Comparison of ENCODE assay signal across 15 cellular contexts in the genomic region with DNA sequence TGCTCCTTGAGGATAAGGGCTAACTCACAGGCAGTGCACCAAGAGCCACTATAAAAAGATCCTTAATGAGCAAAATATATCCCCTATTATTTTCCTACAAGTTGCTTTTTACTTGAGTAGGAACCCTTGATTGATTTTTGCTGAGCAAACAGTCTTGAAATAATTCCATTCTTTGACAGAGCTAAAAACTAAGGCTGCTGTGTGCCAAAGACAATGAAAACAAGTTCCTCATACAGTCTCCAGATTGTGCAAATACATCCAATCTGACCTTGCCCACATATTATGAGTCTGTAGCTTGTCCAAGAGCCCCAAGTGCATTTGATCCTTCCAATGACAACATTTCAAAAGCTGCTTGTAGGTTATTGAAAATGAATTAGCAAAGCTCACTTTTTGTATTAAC. TPM values are rescaled to one million over a fixed set of nuclear protein-coding genes. Genes with fewer than 3 reads are reported as not detected.
DNase-seq lines count a peak whose midpoint lies in the region; ATAC-seq, FAIRE-seq and TF ChIP-seq lines count a peak whose summit lies in the region.
"Had no signal": no experiment of that assay in that cellular context is flagged by ENCODE, and none has a peak within 500 bp of the region (broad histone marks: within the 10 kb centered on the region; RNA-seq: fewer than 3 reads in every experiment).

No MANE protein-coding gene starts in this region.

- H3K27me3 ChIP-seq in adipocyte (replicated peaks; ENCODE audit: control insufficient read depth, insufficient read depth, low read length) = no peaks in the 10 kb centered on the region

- H3K9ac ChIP-seq in adipocyte (ENCODE audit: low read length) = peak overlapping the region; percentile 56

- POLR2A ChIA-PET in A549 (lab: Yijun Ruan, JAX) = interaction anchor here (1.0 kb wide), 1 partner anchor 174 kb away, joined by 3 read pairs; the partner anchor contains the start of gene WDR6

- no peak overlapping the region for H3K27ac ChIP-seq in A549
- H3K27ac ChIP-seq: RWPE1 had no signal

- TF ChIP-seq CTCF in A549 (IDR thresholded peaks at IDR 0.05) = no peak
- TF ChIP-seq CTCF in fibroblast of mammary gland (conservative IDR thresholded peaks at IDR 0.05; ENCODE audit: control insufficient read depth, insufficient read depth, low read depth, low read length) = no peak

- DNase-seq in A549 (ENCODE audit: low read depth in 1 of 2, low spot score in 1 of 2) = no peak
- peak; percentile 32 for DNase-seq in adipocyte (ENCODE audit: low read depth)
- peak; percentile 29 for DNase-seq in fibroblast of mammary gland (ENCODE audit: low read depth)
- no peak for DNase-seq in sciatic nerve (ENCODE audit: low spot score)
- DNase-seq in mesenteric fat pad (ENCODE audit: low spot score) = no peak
- DNase-seq in nucleus accumbens (lab: John Stamatoyannopoulos, UW) = no peak
- DNase-seq: Caco-2; H9; NCI-H1436 treated with DMSO at 0.1 percent for 48 hours; NCI-H2081 treated with DMSO at 0.1 percent for 48 hours; NCI-H2227 treated with DMSO at 0.1 percent for 48 hours; NCI-H524 treated with DMSO at 0.1 percent for 48 hours; NK-92 treated with Interleukin-12 subunit alpha and Interleukin-12 subunit beta, amount 100 ng/mL, for 24 hours had no signal

- no peak for FAIRE-seq in A549 (lab: Jason Lieb, UNC)

- intact Hi-C loops in sciatic nerve (cut with DNase I) = no loop called here

- no peak for TF ChIP-seq EP300 in A549 (IDR thresholded peaks at IDR 0.05)

- H3K4me1 ChIP-seq in A549 (no peaks in the 10 kb centered on the region), adipocyte (ENCODE audit: control insufficient read depth, insufficient read depth, low read length) (peaks cover 27% of the 10 kb centered on the region)
- H3K4me1 ChIP-seq: Caco-2 had no signal

- no peak for TF ChIP-seq POLR2A in A549 (IDR thresholded peaks at IDR 0.05; ENCODE audit: low read length)

- H3K4me2 ChIP-seq in A549 = no peak overlapping the region

- H3K4me3 ChIP-seq in A549 (no peak overlapping the region), adipocyte (ENCODE audit: low read length) (peak overlapping the region; percentile 40), fibroblast of mammary gland (ENCODE audit: control insufficient read depth, low read depth, low read length) (no peak overlapping the region)

- TF ChIP-seq RAD21 in A549 (conservative IDR thresholded peaks at IDR 0.05 in 1 of 2, IDR thresholded peaks at IDR 0.05 in 1 of 2) = no peak

- peaks cover 10% of the 10 kb centered on the region for H3K36me3 ChIP-seq in adipocyte (ENCODE audit: control insufficient read depth, insufficient read depth, low read length, severe bottlenecking)

- ATAC-seq in A549 = no peak
- ATAC-seq in sciatic nerve = peak; percentile 72
- no peak for ATAC-seq in GM21528 (IDR thresholded peaks at IDR 0.05; ENCODE audit: low FRiP score, unreplicated experiment)

- CTCF ChIA-PET in A549 (lab: Yijun Ruan, JAX) = interaction anchor here (1.2 kb wide), 1 partner anchor 93 kb away, joined by 3 read pairs; no protein-coding TSS in a partner anchor

- H3K9me3 ChIP-seq in A549 (no peaks in the 10 kb centered on the region), adipocyte (ENCODE audit: control insufficient read depth, low read length) (no peaks in the 10 kb centered on the region)
- H3K9me3 ChIP-seq: Caco-2 had no signal

TF ChIP-seq in A549, 52 proteins besides CTCF, POLR2A, EP300 and RAD21:
- TF ChIP-seq RNF2 (IDR thresholded peaks at IDR 0.05; ENCODE audit: borderline replicate concordance, low read depth) (no peak), HDAC2 (IDR thresholded peaks at IDR 0.05) (no peak), MAFK (IDR thresholded peaks at IDR 0.05; ENCODE audit: partially characterized antibody) (peak; percentile 61), HOXA7 (CRISPR knock-in tag; IDR thresholded peaks at IDR 0.05) (no peak), ZNF302 (CRISPR knock-in tag; IDR thresholded peaks at IDR 0.05) (no peak)
- TF ChIP-seq, protein P1, sequence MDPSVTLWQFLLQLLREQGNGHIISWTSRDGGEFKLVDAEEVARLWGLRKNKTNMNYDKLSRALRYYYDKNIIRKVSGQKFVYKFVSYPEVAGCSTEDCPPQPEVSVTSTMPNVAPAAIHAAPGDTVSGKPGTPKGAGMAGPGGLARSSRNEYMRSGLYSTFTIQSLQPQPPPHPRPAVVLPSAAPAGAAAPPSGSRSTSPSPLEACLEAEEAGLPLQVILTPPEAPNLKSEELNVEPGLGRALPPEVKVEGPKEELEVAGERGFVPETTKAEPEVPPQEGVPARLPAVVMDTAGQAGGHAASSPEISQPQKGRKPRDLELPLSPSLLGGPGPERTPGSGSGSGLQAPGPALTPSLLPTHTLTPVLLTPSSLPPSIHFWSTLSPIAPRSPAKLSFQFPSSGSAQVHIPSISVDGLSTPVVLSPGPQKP (IDR thresholded peaks at IDR 0.05; ENCODE audit: low read depth, low read length) = no peak

RNA-seq across cellular contexts. Expression of gene PRKAR2A, which starts 15.0 kb away (rescaled TPM):
- polyA plus RNA-seq in A549 (2011; rRNA removed) (15.3 and 16.2 TPM in 2 replicates), A549 (2017; fragmentation: RNase III; extraction: RNeasy Plus Mini Kit Qiagen cat#74134 plus additional on column Dnase treatment) (17.2 to 18.8 TPM (median 18.4 TPM) in 3 replicates)
- polyA plus RNA-seq in A549 (2012; cell fraction: cytosol; rRNA removed) = 4.7 and 7.2 TPM in 2 replicates
- polyA plus RNA-seq in A549 (2012; cell fraction: nucleus; rRNA removed) = 7.5 and 8.8 TPM in 2 replicates
- polyA minus RNA-seq in A549 (2011; rRNA and poly(A)+ RNA removed) = 27.5 and 33.6 TPM in 2 replicates
- total RNA-seq in sciatic nerve (46.5 TPM), mesenteric fat pad (72.1 TPM)

Comparison
In these comparisons a context has a peak if more than half of its experiments do, and no peak if none do; other contexts are left out.
1. DNase-seq: peak in adipocyte (single experiment) and fibroblast of mammary gland (single experiment); none in A549 (0 of 2), sciatic nerve (single experiment), mesenteric fat pad (single experiment) and nucleus accumbens (0 of 56).